17 cellular contexts compared by ENCODE assay signal in genomic region chr16:52494145-52494544, GRCh38. TPM values are rescaled to one million over a fixed set of nuclear protein-coding genes. Genes with fewer than 3 reads are reported as not detected.
A peak's percentile ranks its signal among the peaks of the same experiment; 100 is the strongest.
DNase-seq lines count a peak whose midpoint lies in the region; ATAC-seq and TF ChIP-seq lines count a peak whose summit lies in the region.
"Had no signal": no experiment of that assay in that cellular context is flagged by ENCODE, and none has a peak within 500 bp of the region (broad histone marks: within the 10 kb centered on the region; RNA-seq: fewer than 3 reads in every experiment).

No MANE protein-coding gene starts in this region.

- H3K4me3 Mint-ChIP-seq in WTC11, result no peak overlapping the region
- H3K4me3 Mint-ChIP-seq: CD4-positive, CD25-positive, alpha-beta regulatory T cell had no signal

- H3K4me3 ChIP-seq in stomach, result no peak overlapping the region
- H3K4me3 ChIP-seq in vagina, result no peak overlapping the region

- CTCF ChIA-PET in WTC11 (lab: Charles Lee), result no interaction called here

- peaks cover 26 to 70% (median 53%) of the 10 kb centered on the region in 4 donors for H3K4me1 ChIP-seq in stomach
- peaks cover 13% of the 10 kb centered on the region for H3K4me1 ChIP-seq in vagina

- no peaks in the 10 kb centered on the region for H3K9me3 Mint-ChIP-seq in WTC11

- DNase-seq in NCI-H2107 treated with DMSO at 0.1 percent for 48 hours (lab: John Stamatoyannopoulos, UW; ENCODE audit: unreplicated experiment) (peak; percentile 55), NCI-H2107 (lab: John Stamatoyannopoulos, UW) (no peak), NCI-H1436 (lab: John Stamatoyannopoulos, UW) (peak; percentile 33), WTC11 (ENCODE audit: low spot score) (no peak), stomach (no peak), GDM1 (lab: John Stamatoyannopoulos, UW) (no peak), vagina (ENCODE audit: extremely low spot score in 2 of 2) (no peak)
- DNase-seq in activated T-cell treated with anti-CD3 and anti-CD28 coated beads, Interleukin-2, amount 50 U/mL, for 48 hours, result no peak
- DNase-seq: AML-193; CD4-positive, CD25-positive, alpha-beta regulatory T cell; EL; Karpas-422; MM.1S; NCI-H1694 treated with DMSO at 0.1 percent for 48 hours; NCI-H226; SIG-M5; T-helper 2 cell had no signal

- no peaks in the 10 kb centered on the region for H3K9me3 ChIP-seq in stomach
- H3K9me3 ChIP-seq in vagina, result no peaks in the 10 kb centered on the region

- 83 to 91% (median 86%) methylated on average over 4 of the region's 4 CpGs for WGBS in stomach, 5 donors

- H3K4me1 Mint-ChIP-seq in WTC11, result peaks cover 55% of the 10 kb centered on the region
- H3K4me1 Mint-ChIP-seq: CD4-positive, CD25-positive, alpha-beta regulatory T cell had no signal

- POLR2A ChIA-PET in WTC11 (lab: Charles Lee), result no interaction called here

- H3K27ac Mint-ChIP-seq in WTC11, result peak overlapping the region; percentile 4; the same call in 1 of the 2 replicates

- no peaks in the 10 kb centered on the region for H3K27me3 Mint-ChIP-seq in WTC11 (ENCODE audit: low read depth)
- H3K27me3 Mint-ChIP-seq: CD4-positive, CD25-positive, alpha-beta regulatory T cell had no signal

- TF ChIP-seq POLR2A in stomach (IDR thresholded peaks at IDR 0.05), result no peak
- TF ChIP-seq POLR2A in vagina (IDR thresholded peaks at IDR 0.05), result no peak

- peaks cover 8% of the 10 kb centered on the region for H3K36me3 Mint-ChIP-seq in WTC11
- H3K36me3 Mint-ChIP-seq: CD4-positive, CD25-positive, alpha-beta regulatory T cell had no signal

- H3K27me3 ChIP-seq in stomach, result no peaks in the 10 kb centered on the region
- H3K27me3 ChIP-seq in vagina, result no peaks in the 10 kb centered on the region

- TF ChIP-seq CTCF in WTC11 (IDR thresholded peaks at IDR 0.05) (no peak), stomach (IDR thresholded peaks at IDR 0.05) (no peak), vagina (IDR thresholded peaks at IDR 0.05) (no peak)

- no peak for TF ChIP-seq EP300 in stomach (IDR thresholded peaks at IDR 0.05)

- intact Hi-C loops in stomach (cut with DNase I; ENCODE audit: low total_unique reads) (no loop called here), vagina (cut with DNase I) (no loop called here)

- ATAC-seq in WTC11, result no peak

- H3K36me3 ChIP-seq in stomach, result no peaks in the 10 kb centered on the region
- no peaks in the 10 kb centered on the region for H3K36me3 ChIP-seq in vagina

- H3K27ac ChIP-seq in stomach (peak overlapping the region in 4 of 5 donors; percentile 26 to 75 (median 58)), vagina (no peak overlapping the region)

TF ChIP-seq in WTC11, 78 proteins besides CTCF, POLR2A, EP300 and RAD21:
- no peak for TF ChIP-seq FOXP4 (CRISPR knock-in tag; IDR thresholded peaks at IDR 0.05)

RNA-seq across cellular contexts. Expression of gene TOX3, which starts 52.8 kb away (rescaled TPM):
- total RNA-seq in WTC11 (2021), result 17.6 to 20.2 TPM (median 19.3 TPM) in 3 replicates
- total RNA-seq in stomach, result 100 to 1,000 TPM in 1 of 5 donors, 10 to 100 TPM in 2, 1 to 10 TPM in 2; 7.2 to 169 (median 14.2) TPM
- 10 to 100 TPM in 1 of 3 donors, 1 to 10 TPM in 2; 6.4 to 12.4 (median 9.8) TPM for polyA plus RNA-seq in stomach
- 1.2 TPM for total RNA-seq in vagina
- total RNA-seq: CD4-positive, CD25-positive, alpha-beta regulatory T cell had no signal
- polyA plus RNA-seq: CD4-positive, CD25-positive, alpha-beta regulatory T cell had no signal

Comparison
In these comparisons a context has a peak if more than half of its experiments do, and no peak if none do; other contexts are left out.
1. DNase-seq: peak in NCI-H2107 treated with DMSO at 0.1 percent for 48 hours (single experiment) and NCI-H1436 (single experiment); none in NCI-H2107 (single experiment), WTC11 (single experiment), stomach (single experiment), GDM1 (single experiment), activated T-cell treated with anti-CD3 and anti-CD28 coated beads, Interleukin-2, amount 50 U/mL, for 48 hours (0 of 2) and vagina (0 of 2).